Comparison of ENCODE assay signal across 8 cellular contexts in genomic region chr5:151080620-151081425, GRCh38. TPM values are rescaled to one million over a fixed set of nuclear protein-coding genes. Genes with fewer than 3 reads are reported as not detected.
DNase-seq lines count a peak whose midpoint lies in the region; TF ChIP-seq lines count a peak whose summit lies in the region.

A gene with protein sequence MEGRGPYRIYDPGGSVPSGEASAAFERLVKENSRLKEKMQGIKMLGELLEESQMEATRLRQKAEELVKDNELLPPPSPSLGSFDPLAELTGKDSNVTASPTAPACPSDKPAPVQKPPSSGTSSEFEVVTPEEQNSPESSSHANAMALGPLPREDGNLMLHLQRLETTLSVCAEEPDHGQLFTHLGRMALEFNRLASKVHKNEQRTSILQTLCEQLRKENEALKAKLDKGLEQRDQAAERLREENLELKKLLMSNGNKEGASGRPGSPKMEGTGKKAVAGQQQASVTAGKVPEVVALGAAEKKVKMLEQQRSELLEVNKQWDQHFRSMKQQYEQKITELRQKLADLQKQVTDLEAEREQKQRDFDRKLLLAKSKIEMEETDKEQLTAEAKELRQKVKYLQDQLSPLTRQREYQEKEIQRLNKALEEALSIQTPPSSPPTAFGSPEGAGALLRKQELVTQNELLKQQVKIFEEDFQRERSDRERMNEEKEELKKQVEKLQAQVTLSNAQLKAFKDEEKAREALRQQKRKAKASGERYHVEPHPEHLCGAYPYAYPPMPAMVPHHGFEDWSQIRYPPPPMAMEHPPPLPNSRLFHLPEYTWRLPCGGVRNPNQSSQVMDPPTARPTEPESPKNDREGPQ (minus strand): TSS chr5:151081034. CDS start chr5:151065095, 15,939 bp downstream.

- peaks cover 48% of the 10 kb centered on the region for H3K79me2 ChIP-seq in SK-N-SH (ENCODE audit: insufficient read depth)

- H3K27ac ChIP-seq in SK-N-SH (ENCODE audit: low read depth in 2 of 2, low read length in 1 of 2) (peak within 1 kb of the TSS; percentile 89 to 97), suprapubic skin (peak within 1 kb of the TSS; percentile 95)

- peak; percentile 71 to 75 for TF ChIP-seq POLR2A in suprapubic skin (IDR thresholded peaks at IDR 0.05)

- peak within 1 kb of the TSS; percentile 79 for H3K4me3 Mint-ChIP-seq in activated naive CD4-positive, alpha-beta T cell treated with anti-CD3 and anti-CD28 coated beads, Interleukin-2, amount 10 ng/mL, durations not matched to agents 7 days and 5 days

- no peaks in the 10 kb centered on the region for H3K9me3 Mint-ChIP-seq in activated naive CD4-positive, alpha-beta T cell treated with anti-CD3 and anti-CD28 coated beads, Interleukin-2, amount 10 ng/mL, durations not matched to agents 7 days and 5 days

- H3K27ac Mint-ChIP-seq in activated naive CD4-positive, alpha-beta T cell treated with anti-CD3 and anti-CD28 coated beads, Interleukin-2, amount 10 ng/mL, durations not matched to agents 7 days and 5 days = peak within 1 kb of the TSS; percentile 93

- H3K4me2 ChIP-seq in SK-N-SH = peak within 1 kb of the TSS; percentile 77

- CTCF ChIA-PET in SK-N-SH (lab: Yijun Ruan, JAX) = interaction anchor here (0.7 to 4.9 kb wide), 8 partner anchors 10 to 87 kb away, joined by 3 to 23 read pairs (median 4); no protein-coding TSS in a partner anchor
- CTCF ChIA-PET in activated naive CD4-positive, alpha-beta T cell treated with anti-CD3 and anti-CD28 coated beads, Interleukin-2, amount 10 ng/mL, durations not matched to agents 7 days and 5 days (lab: Charles Lee) = interaction anchor here (1.1 to 3.8 kb wide), 7 partner anchors 13 to 45 kb away, joined by 4 to 27 read pairs (median 9); no protein-coding TSS in a partner anchor

- H3K27me3 ChIP-seq in HAP-1 (ENCODE audit: low read depth) (no peaks in the 10 kb centered on the region), MG63 (no peaks in the 10 kb centered on the region), SK-N-SH (ENCODE audit: insufficient read depth) (no peaks in the 10 kb centered on the region), suprapubic skin (no peaks in the 10 kb centered on the region)

- no peaks in the 10 kb centered on the region; the same call in 1 of the 2 replicates for H3K36me3 ChIP-seq in HAP-1 (replicated peaks)
- H3K36me3 ChIP-seq in MG63 = peaks cover 18% of the 10 kb centered on the region
- no peaks in the 10 kb centered on the region for H3K36me3 ChIP-seq in SK-N-SH (replicated peaks in 1 of 2; ENCODE audit: control insufficient read depth in 1 of 2, insufficient read depth in 2 of 2, low read length in 1 of 2)
- peaks cover 7% of the 10 kb centered on the region for H3K36me3 ChIP-seq in suprapubic skin

- no peak for TF ChIP-seq RAD21 in SK-N-SH (IDR thresholded peaks at IDR 0.05; ENCODE audit: low read length)

- 1% methylated on average over 15 of the region's 84 CpGs for WGBS in SK-N-SH (ENCODE audit: low lambda C conversion rate)
- WGBS in suprapubic skin = 0% methylated on average over 8 of the region's 84 CpGs

- TF ChIP-seq CTCF in SK-N-SH (IDR thresholded peaks at IDR 0.05) (no peak), suprapubic skin (IDR thresholded peaks at IDR 0.05) (no peak)

- in situ Hi-C loops in HAP-1 (cut with MboI; ENCODE audit: low sequenced_read_pairs) = loop anchor here (25.0 kb wide), 1 partner anchor 619 kb away; no protein-coding TSS in a partner anchor

- H2AFZ ChIP-seq in SK-N-SH (ENCODE audit: low read depth) = peak within 1 kb of the TSS; percentile 85

- TF ChIP-seq EP300 in SK-N-SH (IDR thresholded peaks at IDR 0.05; ENCODE audit: borderline replicate concordance in 1 of 2, low read depth in 1 of 2, low read length in 1 of 2) (no peak), suprapubic skin (IDR thresholded peaks at IDR 0.05) (no peak)

- H3K9me2 ChIP-seq in SK-N-SH = no peaks in the 10 kb centered on the region

- H3K4me1 Mint-ChIP-seq in activated naive CD4-positive, alpha-beta T cell treated with anti-CD3 and anti-CD28 coated beads, Interleukin-2, amount 10 ng/mL, durations not matched to agents 7 days and 5 days = peaks cover 80% of the 10 kb centered on the region

- H3K9me3 ChIP-seq in HAP-1 = no peaks in the 10 kb centered on the region
- H3K9me3 ChIP-seq in MG63 = no peaks in the 10 kb centered on the region
- H3K9me3 ChIP-seq in SK-N-SH = no peaks in the 10 kb centered on the region
- H3K9me3 ChIP-seq in suprapubic skin = no peaks in the 10 kb centered on the region

- H3K27me3 Mint-ChIP-seq in activated naive CD4-positive, alpha-beta T cell treated with anti-CD3 and anti-CD28 coated beads, Interleukin-2, amount 10 ng/mL, durations not matched to agents 7 days and 5 days = no peaks in the 10 kb centered on the region

- POLR2A ChIA-PET in SK-N-SH (lab: Yijun Ruan, JAX) = interaction anchor here (0.9 to 2.2 kb wide), 10 partner anchors 9 to 500 kb away, joined by 3 to 8 read pairs (median 4); no protein-coding TSS in a partner anchor

- H3K36me3 Mint-ChIP-seq in activated naive CD4-positive, alpha-beta T cell treated with anti-CD3 and anti-CD28 coated beads, Interleukin-2, amount 10 ng/mL, durations not matched to agents 7 days and 5 days = peaks cover 38% of the 10 kb centered on the region

- peak within 1 kb of the TSS; percentile 99 for H3K9ac ChIP-seq in SK-N-SH

- peaks cover 4% of the 10 kb centered on the region for H3F3A ChIP-seq in SK-N-SH (replicated peaks; ENCODE audit: insufficient read depth)

- H3K4me3 ChIP-seq in HAP-1 (peak within 1 kb of the TSS; percentile 95), MG63 (peak within 1 kb of the TSS; percentile 84), SK-N-SH (ENCODE audit: low read depth in 2 of 2, low read length in 1 of 2) (peak within 1 kb of the TSS; percentile 80 to 85), suprapubic skin (peak within 1 kb of the TSS; percentile 96)

- H4K20me1 ChIP-seq in SK-N-SH (ENCODE audit: insufficient read depth) = peaks cover 24% of the 10 kb centered on the region

- peaks cover 11% of the 10 kb centered on the region for H3K4me1 ChIP-seq in HAP-1
- H3K4me1 ChIP-seq in SK-N-SH (ENCODE audit: control insufficient read depth in 1 of 2, insufficient read depth in 2 of 2, low read depth in 1 of 2, low read length in 1 of 2) = peaks cover 4 to 19% of the 10 kb centered on the region in 2 experiments; a peak in 3 of 4 replicates
- peaks cover 79% of the 10 kb centered on the region for H3K4me1 ChIP-seq in suprapubic skin

- DNase-seq in GM04504 (ENCODE audit: low read depth) (peak; percentile 83), HAP-1 (ENCODE audit: low spot score in 2 of 2) (peak; percentile 73 to 92), MG63 (peak; percentile 96), SK-N-SH (peak; percentile 98), germinal center (ENCODE audit: low spot score) (peak; percentile 97), occipital lobe (lab: John Stamatoyannopoulos, UW) (peak; percentile 86), suprapubic skin (ENCODE audit: low spot score in 2 of 2) (peak; percentile 94 to 95)
- DNase-seq in activated naive CD4-positive, alpha-beta T cell treated with anti-CD3 and anti-CD28 coated beads, Interleukin-2, amount 10 ng/mL, durations not matched to agents 7 days and 5 days = peak; percentile 94

TF ChIP-seq in SK-N-SH, 30 proteins besides CTCF, POLR2A, EP300 and RAD21 (continues in another document):
- peak; percentile 23; the same call in 1 of the 2 replicates for TF ChIP-seq TAF1 (IDR thresholded peaks at IDR 0.05; ENCODE audit: borderline replicate concordance, low read depth, low read length)
- TF ChIP-seq RXRA (IDR thresholded peaks at IDR 0.05; ENCODE audit: borderline replicate concordance, low read depth) = no peak
- peak; percentile 30 for TF ChIP-seq CHD2 (IDR thresholded peaks at IDR 0.05; ENCODE audit: low read length, partially characterized antibody)
- no peak for TF ChIP-seq FOXM1 (IDR thresholded peaks at IDR 0.05; ENCODE audit: low read depth)
- TF ChIP-seq NFIC (IDR thresholded peaks at IDR 0.05; ENCODE audit: borderline replicate concordance) = no peak; the same call in none of the 2 replicates
- no peak for TF ChIP-seq USF1 (IDR thresholded peaks at IDR 0.05; ENCODE audit: borderline replicate concordance, low read depth)
- no peak; the same call in none of the 2 replicates for TF ChIP-seq MXI1 (IDR thresholded peaks at IDR 0.05; ENCODE audit: low read depth, low read length)
- no peak for TF ChIP-seq RCOR1 (IDR thresholded peaks at IDR 0.05; ENCODE audit: low read length)
- 0 out of 2 replicates have a peak, but pooled peaks have one; percentile 45 for TF ChIP-seq YY1 (IDR thresholded peaks at IDR 0.05; ENCODE audit: low read depth)
- no peak for TF ChIP-seq GATA2 (CRISPR knock-in tag; IDR thresholded peaks at IDR 0.05)
- TF ChIP-seq TEAD4 (IDR thresholded peaks at IDR 0.05; ENCODE audit: borderline replicate concordance, insufficient read depth) = 0 out of 2 replicates have a peak, but pooled peaks have one; percentile 13
- TF ChIP-seq GABPA (IDR thresholded peaks at IDR 0.05; ENCODE audit: low read depth) = peak; percentile 34; the same call in 1 of the 2 replicates
- TF ChIP-seq, protein P1, sequence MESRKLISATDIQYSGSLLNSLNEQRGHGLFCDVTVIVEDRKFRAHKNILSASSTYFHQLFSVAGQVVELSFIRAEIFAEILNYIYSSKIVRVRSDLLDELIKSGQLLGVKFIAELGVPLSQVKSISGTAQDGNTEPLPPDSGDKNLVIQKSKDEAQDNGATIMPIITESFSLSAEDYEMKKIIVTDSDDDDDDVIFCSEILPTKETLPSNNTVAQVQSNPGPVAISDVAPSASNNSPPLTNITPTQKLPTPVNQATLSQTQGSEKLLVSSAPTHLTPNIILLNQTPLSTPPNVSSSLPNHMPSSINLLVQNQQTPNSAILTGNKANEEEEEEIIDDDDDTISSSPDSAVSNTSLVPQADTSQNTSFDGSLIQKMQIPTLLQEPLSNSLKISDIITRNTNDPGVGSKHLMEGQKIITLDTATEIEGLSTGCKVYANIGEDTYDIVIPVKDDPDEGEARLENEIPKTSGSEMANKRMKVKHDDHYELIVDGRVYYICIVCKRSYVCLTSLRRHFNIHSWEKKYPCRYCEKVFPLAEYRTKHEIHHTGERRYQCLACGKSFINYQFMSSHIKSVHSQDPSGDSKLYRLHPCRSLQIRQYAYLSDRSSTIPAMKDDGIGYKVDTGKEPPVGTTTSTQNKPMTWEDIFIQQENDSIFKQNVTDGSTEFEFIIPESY (IDR thresholded peaks at IDR 0.05; ENCODE audit: borderline replicate concordance, low read depth) = no peak

RNA-seq across cellular contexts. Expression of the gene that starts here (rescaled TPM):
- total RNA-seq in MG63 (2014; rRNA removed; shearing (Covaris generic); ENCODE audit: low replicate concordance) = 74.2 and 76.6 TPM in 2 replicates
- 39.4 and 46.2 TPM in 2 replicates for polyA plus RNA-seq in SK-N-SH (2012; rRNA removed)
- 33.3 and 41.5 TPM in 2 replicates for polyA plus RNA-seq in SK-N-SH (2012; cell fraction: cytosol; rRNA removed)
- 36.6 and 41.8 TPM in 2 replicates for polyA plus RNA-seq in SK-N-SH (2012; cell fraction: nucleus; rRNA removed)
- total RNA-seq in occipital lobe (18.1 TPM), suprapubic skin (10 to 100 TPM; 47.5 to 94.7 (median 70.9) TPM)

Comparison
In these comparisons a context has a peak if more than half of its experiments do, and no peak if none do; other contexts are left out.
1. Peak in every context shown above with its lines: DNase-seq, H3K4me3 ChIP-seq and H3K27ac ChIP-seq.